ENCODE assay signal across 37 cellular contexts in genomic region chr13:93326427-93326826, GRCh38.
"Had no signal": no experiment of that assay in that cellular context is flagged by ENCODE, and none has a peak within 500 bp of the region (broad histone marks: within the 10 kb centered on the region; RNA-seq: fewer than 3 reads in every experiment).

No MANE protein-coding gene starts in this region.

- H3K4me1 Mint-ChIP-seq: activated B cell treated with CpG ODN at 0.5 μM for 24 hours; activated CD4-positive, alpha-beta T cell treated with anti-CD3 and anti-CD28 coated beads, Interleukin-2, amount 10 ng/mL, durations not matched to agents 24 days and 14 days; activated naive CD8-positive, alpha-beta T cell treated with anti-CD3 and anti-CD28 coated beads for 36 hours; activated T-helper 17 cell treated with anti-CD3 and anti-CD28 coated beads, Interleukin-2, amount 50 U/mL, for 72 hours had no signal

- H3K9me3 Mint-ChIP-seq: activated CD4-positive, alpha-beta T cell treated with anti-CD3 and anti-CD28 coated beads, Interleukin-2, amount 10 ng/mL, durations not matched to agents 24 days and 14 days; activated naive CD4-positive, alpha-beta T cell treated with anti-CD3 and anti-CD28 coated beads for 36 hours; activated T-cell treated with anti-CD3 and anti-CD28 coated beads, Interleukin-2, amount 50 U/mL, for 72 hours; activated T-helper 1 cell treated with anti-CD3 and anti-CD28 coated beads, Interleukin-12 subunit alpha, Interleukin-12 subunit beta, Interleukin-2, Interleukin-4 antibody, amounts not matched to agents 30 ng/mL and 10 ng/mL and 1 ng/mL, durations not matched to agents 14 hours and 24 hours and 36 hours; activated T-helper 17 cell treated with anti-CD3 and anti-CD28 coated beads, Interleukin-2, amount 50 U/mL, for 72 hours; T-helper 1 cell treated with Interleukin-12 subunit alpha and Interleukin-12 subunit beta and Interleukin-4 antibody, amounts not matched to agents 30 μg/mL and 1 μg/mL, for 36 hours; T-helper 2 cell treated with Interferon-gamma antibody and Interleukin-4, amounts not matched to agents 5 μg/mL and 100 μg/mL, for 36 hours had no signal

- H3K36me3 ChIP-seq: adrenal gland, brain microvascular endothelial cell, breast epithelium had no signal

- FAIRE-seq: astrocyte, TTC549 had no signal

- H3K27me3 ChIP-seq: adrenal gland, body of pancreas, brain microvascular endothelial cell, breast epithelium had no signal

- H3K4me3 ChIP-seq: adrenal gland, body of pancreas, breast epithelium had no signal

- H3K4me1 ChIP-seq: adrenal gland, body of pancreas, breast epithelium had no signal

- ATAC-seq: activated CD8-positive, alpha-beta T cell treated with anti-CD3 and anti-CD28 coated beads for 36 hours; activated naive CD4-positive, alpha-beta T cell treated with anti-CD3 and anti-CD28 coated beads, Interleukin-2, amount 50 U/mL, for 72 hours; activated T-cell treated with anti-CD3 and anti-CD28 coated beads, Interleukin-2, amount 50 U/mL, for 4 hours; activated T-cell treated with anti-CD3 and anti-CD28 coated beads, Interleukin-2, amount 50 U/mL, for 72 hours; activated T-helper 17 cell treated with anti-CD3 and anti-CD28 coated beads, Interleukin-2, amount 50 U/mL, for 72 hours; body of pancreas had no signal

- H3K4me3 Mint-ChIP-seq: activated B cell treated with CpG ODN at 0.5 μM for 24 hours; activated CD4-positive, alpha-beta memory T cell treated with anti-CD3 and anti-CD28 coated beads for 36 hours; activated CD4-positive, alpha-beta T cell treated with anti-CD3 and anti-CD28 coated beads, Interleukin-2, amount 10 ng/mL, durations not matched to agents 24 days and 14 days; activated CD8-positive, alpha-beta T cell treated with anti-CD3 and anti-CD28 coated beads for 36 hours; activated naive CD4-positive, alpha-beta T cell treated with anti-CD3 and anti-CD28 coated beads for 36 hours; activated naive CD8-positive, alpha-beta T cell treated with anti-CD3 and anti-CD28 coated beads for 36 hours; activated T-cell treated with anti-CD3 and anti-CD28 coated beads, Interleukin-2, amount 50 U/mL, for 4 hours; activated T-cell treated with anti-CD3 and anti-CD28 coated beads, Interleukin-2, amount 50 U/mL, for 72 hours; activated T-helper 1 cell treated with anti-CD3 and anti-CD28 coated beads, Interleukin-12 subunit alpha, Interleukin-12 subunit beta, Interleukin-2, Interleukin-4 antibody, amounts not matched to agents 30 ng/mL and 10 ng/mL and 1 ng/mL, durations not matched to agents 14 hours and 24 hours and 36 hours; activated T-helper 17 cell treated with anti-CD3 and anti-CD28 coated beads, Interleukin-2, amount 50 U/mL, for 72 hours; T-helper 1 cell treated with Interleukin-12 subunit alpha and Interleukin-12 subunit beta and Interleukin-4 antibody, amounts not matched to agents 30 μg/mL and 1 μg/mL, for 36 hours; T-helper 2 cell treated with Interferon-gamma antibody and Interleukin-4, amounts not matched to agents 5 μg/mL and 100 μg/mL, for 36 hours had no signal

- H3K36me3 Mint-ChIP-seq: activated CD4-positive, alpha-beta memory T cell treated with anti-CD3 and anti-CD28 coated beads for 36 hours; activated naive CD4-positive, alpha-beta T cell treated with anti-CD3 and anti-CD28 coated beads, Interleukin-2, amount 50 U/mL, for 72 hours; activated naive CD8-positive, alpha-beta T cell treated with anti-CD3 and anti-CD28 coated beads for 36 hours had no signal

- H3K27ac Mint-ChIP-seq: activated B cell treated with CpG ODN at 0.5 μM for 24 hours; activated CD4-positive, alpha-beta memory T cell treated with anti-CD3 and anti-CD28 coated beads for 36 hours; activated CD4-positive, alpha-beta T cell treated with anti-CD3 and anti-CD28 coated beads, Interleukin-2, amount 10 ng/mL, durations not matched to agents 24 days and 14 days; activated CD8-positive, alpha-beta T cell treated with anti-CD3 and anti-CD28 coated beads for 36 hours; activated naive CD4-positive, alpha-beta T cell treated with anti-CD3 and anti-CD28 coated beads for 36 hours; activated naive CD4-positive, alpha-beta T cell treated with anti-CD3 and anti-CD28 coated beads, Interleukin-2, amount 50 U/mL, for 72 hours; activated naive CD8-positive, alpha-beta T cell treated with anti-CD3 and anti-CD28 coated beads for 36 hours; activated T-cell treated with anti-CD3 and anti-CD28 coated beads, Interleukin-2, amount 50 U/mL, for 72 hours; activated T-helper 1 cell treated with anti-CD3 and anti-CD28 coated beads, Interleukin-12 subunit alpha, Interleukin-12 subunit beta, Interleukin-2, Interleukin-4 antibody, amounts not matched to agents 30 ng/mL and 10 ng/mL and 1 ng/mL, durations not matched to agents 14 hours and 24 hours and 36 hours; activated T-helper 17 cell treated with anti-CD3 and anti-CD28 coated beads, Interleukin-2, amount 50 U/mL, for 72 hours; T-helper 1 cell treated with Interleukin-12 subunit alpha and Interleukin-12 subunit beta and Interleukin-4 antibody, amounts not matched to agents 30 μg/mL and 1 μg/mL, for 36 hours; T-helper 2 cell treated with Interferon-gamma antibody and Interleukin-4, amounts not matched to agents 5 μg/mL and 100 μg/mL, for 36 hours had no signal

- DNase-seq: activated B cell treated with CpG ODN at 0.5 μM for 24 hours; activated CD4-positive, alpha-beta memory T cell treated with anti-CD3 and anti-CD28 coated beads for 36 hours; activated CD4-positive, alpha-beta T cell treated with anti-CD3 and anti-CD28 coated beads for 4 hours; activated CD4-positive, alpha-beta T cell treated with anti-CD3 and anti-CD28 coated beads, Interleukin-2, amount 10 ng/mL, durations not matched to agents 24 days and 14 days; activated CD4-positive, alpha-beta T cell treated with anti-CD3 and anti-CD28 coated beads, Interleukin-2, amount 50 U/mL, for 1 hour; activated CD4-positive, alpha-beta T cell treated with anti-CD3 and anti-CD28 coated beads, Interleukin-2, amount 50 U/mL, for 4 hours; activated CD4-positive, CD25-positive, alpha-beta regulatory T cell treated with anti-CD3 and anti-CD28 coated beads, Interleukin-2, amount 50 U/mL, for 72 hours; activated CD8-positive, alpha-beta memory T cell treated with anti-CD3 and anti-CD28 coated beads, Interleukin-2, amount 50 U/mL, for 4 hours; activated CD8-positive, alpha-beta T cell treated with anti-CD3 and anti-CD28 coated beads for 36 hours; activated effector memory CD4-positive, alpha-beta T cell treated with anti-CD3 and anti-CD28 coated beads, Interleukin-2, amount 50 U/mL, for 16 hours; activated gamma-delta T cell treated with Interleukin-2 at 50 U/mL for 16 hours; activated naive CD4-positive, alpha-beta T cell; activated naive CD4-positive, alpha-beta T cell treated with anti-CD3 and anti-CD28 coated beads for 36 hours; activated naive CD4-positive, alpha-beta T cell treated with anti-CD3 and anti-CD28 coated beads, Interleukin-2, amount 50 U/mL, for 16 hours; activated naive CD8-positive, alpha-beta T cell treated with anti-CD3 and anti-CD28 coated beads for 36 hours; activated T-cell treated with anti-CD3 and anti-CD28 coated beads for 4 hours; activated T-cell treated with anti-CD3 and anti-CD28 coated beads, Interleukin-2, amount 50 U/mL, for 1 hour; activated T-cell treated with anti-CD3 and anti-CD28 coated beads, Interleukin-2, amount 50 U/mL, for 4 hours; activated T-cell treated with anti-CD3 and anti-CD28 coated beads, Interleukin-2, amount 50 U/mL, for 72 hours; adrenal gland; amniotic stem cell; aorta; body of pancreas; brain microvascular endothelial cell; central memory CD4-positive, alpha-beta T cell; T-helper 1 cell; T-helper 2 cell; T-helper 9 cell had no signal

- H3K27ac ChIP-seq: adrenal gland, body of pancreas, brain microvascular endothelial cell, breast epithelium, VCaP had no signal

- H3K9me3 ChIP-seq: adrenal gland, body of pancreas, breast epithelium had no signal

- H3K27me3 Mint-ChIP-seq: activated B cell treated with CpG ODN at 0.5 μM for 24 hours; activated CD4-positive, alpha-beta memory T cell treated with anti-CD3 and anti-CD28 coated beads for 36 hours; activated CD4-positive, alpha-beta T cell treated with anti-CD3 and anti-CD28 coated beads, Interleukin-2, amount 10 ng/mL, durations not matched to agents 24 days and 14 days; activated CD8-positive, alpha-beta T cell treated with anti-CD3 and anti-CD28 coated beads for 36 hours; activated naive CD8-positive, alpha-beta T cell treated with anti-CD3 and anti-CD28 coated beads for 36 hours had no signal
